In genomic region chr3:185646382-185647133, GRCh38 we compare ENCODE assay signal across 1 cellular context.
TF ChIP-seq lines count a peak whose summit lies in the region.

No MANE protein-coding gene starts in this region.

TF ChIP-seq in GM23338, 12 proteins besides CTCF, POLR2A, EP300 and RAD21 (continued from another document):
- no peak for TF ChIP-seq ETS1 (IDR thresholded peaks at IDR 0.05)
